Comparison of ENCODE assay signal across 27 cellular contexts in genomic region chr1:204432708-204433107, GRCh38.
"Had no signal": no experiment of that assay in that cellular context is flagged by ENCODE, and none has a peak within 500 bp of the region (broad histone marks: within the 10 kb centered on the region; RNA-seq: fewer than 3 reads in every experiment).

No MANE protein-coding gene starts in this region.

- H3K4me2 ChIP-seq: smooth muscle cell had no signal

- H3K9me3 ChIP-seq: breast epithelium, esophagus squamous epithelium, mucosa of descending colon, ovary, thyroid gland, upper lobe of left lung, vagina had no signal

- H3K4me3 ChIP-seq: breast epithelium, esophagus squamous epithelium, mucosa of descending colon, ovary, smooth muscle cell, thyroid gland, upper lobe of left lung, vagina had no signal

- H3K27ac ChIP-seq: epithelial cell of prostate, ovary, thyroid gland had no signal

- H3K4me3 Mint-ChIP-seq: activated CD4-positive, alpha-beta memory T cell treated with anti-CD3 and anti-CD28 coated beads for 36 hours; activated CD4-positive, alpha-beta T cell treated with anti-CD3 and anti-CD28 coated beads, Interleukin-2, amount 10 ng/mL, durations not matched to agents 24 days and 14 days; activated naive CD8-positive, alpha-beta T cell treated with anti-CD3 and anti-CD28 coated beads, Interleukin-2, amount 10 ng/mL, durations not matched to agents 7 days and 5 days; activated T-cell treated with anti-CD3 and anti-CD28 coated beads, Interleukin-2, amount 50 U/mL, for 4 hours; dendritic cell treated with granulocyte-macrophage colony-stimulating factor and Interleukin-4, amounts not matched to agents 40 ng/mL and 50 ng/mL, for 4 days; T-helper 1 cell treated with Interleukin-12 subunit alpha and Interleukin-12 subunit beta and Interleukin-4 antibody, amounts not matched to agents 30 μg/mL and 1 μg/mL, for 36 hours had no signal

- H3K27ac Mint-ChIP-seq: activated CD4-positive, alpha-beta memory T cell treated with anti-CD3 and anti-CD28 coated beads for 36 hours; activated CD4-positive, alpha-beta T cell treated with anti-CD3 and anti-CD28 coated beads, Interleukin-2, amount 10 ng/mL, durations not matched to agents 24 days and 14 days; activated naive CD8-positive, alpha-beta T cell treated with anti-CD3 and anti-CD28 coated beads, Interleukin-2, amount 10 ng/mL, durations not matched to agents 7 days and 5 days; activated T-helper 2 cell treated with anti-CD3 and anti-CD28 coated beads, Interferon-gamma antibody, Interleukin-2, Interleukin-4, amounts not matched to agents 10 μg/mL and 5 μg/mL and 100 μg/mL, durations not matched to agents 14 hours and 24 hours and 36 hours; dendritic cell treated with granulocyte-macrophage colony-stimulating factor and Interleukin-4, amounts not matched to agents 40 ng/mL and 50 ng/mL, for 4 days; progenitor cell of endocrine pancreas; T-helper 1 cell treated with Interleukin-12 subunit alpha and Interleukin-12 subunit beta and Interleukin-4 antibody, amounts not matched to agents 30 μg/mL and 1 μg/mL, for 36 hours had no signal

- DNase-seq: activated CD4-positive, alpha-beta memory T cell treated with anti-CD3 and anti-CD28 coated beads for 36 hours; activated CD4-positive, alpha-beta T cell treated with anti-CD3 and anti-CD28 coated beads, Interleukin-2, amount 10 ng/mL, durations not matched to agents 24 days and 14 days; activated CD4-positive, CD25-positive, alpha-beta regulatory T cell treated with anti-CD3 and anti-CD28 coated beads, Interleukin-2, amount 50 U/mL, for 72 hours; activated naive CD8-positive, alpha-beta T cell treated with anti-CD3 and anti-CD28 coated beads, Interleukin-2, amount 10 ng/mL, durations not matched to agents 7 days and 5 days; activated T-cell treated with anti-CD3 and anti-CD28 coated beads, Interleukin-2, amount 50 U/mL, for 4 hours; amniotic stem cell; central memory CD4-positive, alpha-beta T cell; esophagus squamous epithelium; foreskin melanocyte; left cardiac atrium; left ventricle myocardium superior; mucosa of descending colon; ovary; stimulated activated CD4-positive, alpha-beta T cell treated with anti-CD3 and anti-CD28 coated beads, Interleukin-1b, Interleukin-23, amount 100 ng/mL, for 48 hours; stimulated activated naive CD4-positive, alpha-beta T cell treated with Interleukin-2 at 50 U/mL for 16 hours; substantia nigra; SW 1271; thyroid gland; upper lobe of left lung had no signal

- ATAC-seq: activated T-cell treated with anti-CD3 and anti-CD28 coated beads, Interleukin-2, amount 50 U/mL, for 4 hours; left cardiac atrium; left ventricle myocardium superior; mucosa of descending colon had no signal

- H3K36me3 ChIP-seq: breast epithelium, ovary had no signal

- H3K27me3 ChIP-seq: breast epithelium, esophagus squamous epithelium, ovary, thyroid gland, upper lobe of left lung, vagina had no signal

- H3K27me3 Mint-ChIP-seq: activated CD4-positive, alpha-beta memory T cell treated with anti-CD3 and anti-CD28 coated beads for 36 hours; activated CD4-positive, alpha-beta T cell treated with anti-CD3 and anti-CD28 coated beads, Interleukin-2, amount 10 ng/mL, durations not matched to agents 24 days and 14 days; activated naive CD8-positive, alpha-beta T cell treated with anti-CD3 and anti-CD28 coated beads, Interleukin-2, amount 10 ng/mL, durations not matched to agents 7 days and 5 days; dendritic cell treated with granulocyte-macrophage colony-stimulating factor and Interleukin-4, amounts not matched to agents 40 ng/mL and 50 ng/mL, for 4 days; progenitor cell of endocrine pancreas had no signal

- H3K9me3 Mint-ChIP-seq: activated CD4-positive, alpha-beta memory T cell treated with anti-CD3 and anti-CD28 coated beads for 36 hours; activated CD4-positive, alpha-beta T cell treated with anti-CD3 and anti-CD28 coated beads, Interleukin-2, amount 10 ng/mL, durations not matched to agents 24 days and 14 days; activated naive CD8-positive, alpha-beta T cell treated with anti-CD3 and anti-CD28 coated beads, Interleukin-2, amount 10 ng/mL, durations not matched to agents 7 days and 5 days; activated T-cell treated with anti-CD3 and anti-CD28 coated beads, Interleukin-2, amount 50 U/mL, for 4 hours; activated T-helper 2 cell treated with anti-CD3 and anti-CD28 coated beads, Interferon-gamma antibody, Interleukin-2, Interleukin-4, amounts not matched to agents 10 μg/mL and 5 μg/mL and 100 μg/mL, durations not matched to agents 14 hours and 24 hours and 36 hours; dendritic cell treated with granulocyte-macrophage colony-stimulating factor and Interleukin-4, amounts not matched to agents 40 ng/mL and 50 ng/mL, for 4 days; T-helper 1 cell treated with Interleukin-12 subunit alpha and Interleukin-12 subunit beta and Interleukin-4 antibody, amounts not matched to agents 30 μg/mL and 1 μg/mL, for 36 hours had no signal
